In the genomic region with DNA sequence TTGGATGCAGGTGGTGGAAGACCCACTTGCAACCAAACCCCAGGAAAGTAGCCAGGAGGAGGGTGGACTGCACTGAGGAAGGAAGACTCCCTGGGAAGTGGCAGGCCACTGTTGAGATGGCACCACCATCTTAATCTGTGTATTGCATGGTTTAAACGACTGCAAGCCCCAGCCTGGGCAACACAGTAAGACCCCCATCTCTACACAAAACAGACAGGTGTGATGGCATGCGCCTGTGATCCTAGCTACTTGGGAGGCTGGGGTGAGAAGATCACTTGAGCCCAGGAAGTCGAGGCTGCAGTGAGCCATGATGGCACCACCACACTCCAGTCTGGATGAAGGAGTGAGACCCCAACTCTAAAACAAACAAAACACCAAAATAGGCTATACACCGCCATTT, we compare ENCODE assay signal across 29 cellular contexts. TPM values are rescaled to one million over a fixed set of nuclear protein-coding genes. Genes with fewer than 3 reads are reported as not detected.
"Had no signal": no experiment of that assay in that cellular context is flagged by ENCODE, and none has a peak within 500 bp of the region (broad histone marks: within the 10 kb centered on the region; RNA-seq: fewer than 3 reads in every experiment).

No MANE protein-coding gene starts in this region.

- H3K9me3 ChIP-seq: adrenal gland, body of pancreas, breast epithelium, Peyer's patch had no signal

- H3K36me3 ChIP-seq: breast epithelium had no signal

- DNase-seq: activated CD4-positive, alpha-beta T cell treated with anti-CD3 and anti-CD28 coated beads, Interleukin-2, amount 10 ng/mL, durations not matched to agents 24 days and 14 days; activated CD4-positive, alpha-beta T cell treated with anti-CD3 and anti-CD28 coated beads, Interleukin-2, amount 50 U/mL, for 4 hours; activated CD8-positive, alpha-beta T cell treated with anti-CD3 and anti-CD28 coated beads for 36 hours; activated effector memory CD4-positive, alpha-beta T cell treated with anti-CD3 and anti-CD28 coated beads, Interleukin-2, amount 50 U/mL, for 16 hours; activated naive CD4-positive, alpha-beta T cell; activated T-cell treated with anti-CD3 and anti-CD28 coated beads, Interleukin-2, amount 50 U/mL, for 1 hour; activated T-cell treated with anti-CD3 and anti-CD28 coated beads, Interleukin-2, amount 50 U/mL, for 72 hours; adrenal gland; body of pancreas; MM.1S; NCI-H1092; NCI-H1436 treated with DMSO at 0.1 percent for 48 hours; NCI-H1694 treated with DMSO at 0.1 percent for 48 hours; NCI-H2029; NCI-H345; NCI-H524 treated with DMSO at 0.1 percent for 48 hours; NK-92 treated with Interleukin-12 subunit alpha and Interleukin-12 subunit beta, amount 100 ng/mL, for 24 hours; Peyer's patch; SIG-M5; T-cell; T-helper 9 cell; WERI-Rb-1 had no signal

- H3K4me1 ChIP-seq: adrenal gland, breast epithelium had no signal

- H3K27me3 ChIP-seq: adrenal gland, body of pancreas, breast epithelium, Peyer's patch had no signal

- H3K4me3 ChIP-seq: adrenal gland, body of pancreas, breast epithelium, Peyer's patch had no signal

- H3K27ac ChIP-seq: body of pancreas, breast epithelium, RWPE1, WERI-Rb-1 had no signal

- ATAC-seq: activated T-cell treated with anti-CD3 and anti-CD28 coated beads, Interleukin-2, amount 50 U/mL, for 72 hours; body of pancreas; Right ventricle myocardium inferior had no signal

- FAIRE-seq: astrocyte had no signal

RNA-seq across cellular contexts. Expression of gene MLXIPL, which starts 57.2 kb away (rescaled TPM):
- total RNA-seq: activated CD4-positive, alpha-beta T cell treated with anti-CD3 and anti-CD28 coated beads, Interleukin-2, amount 10 ng/mL, durations not matched to agents 24 days and 14 days; activated CD8-positive, alpha-beta memory T cell treated with anti-CD3 and anti-CD28 coated beads for 36 hours; activated CD8-positive, alpha-beta T cell treated with anti-CD3 and anti-CD28 coated beads for 36 hours; activated naive CD4-positive, alpha-beta T cell treated with anti-CD3 and anti-CD28 coated beads, Interleukin-2, amount 50 U/mL, for 72 hours; activated T-helper 17 cell treated with anti-CD3 and anti-CD28 coated beads, Interleukin-2, amount 50 U/mL, for 72 hours had no signal
